Comparison of ENCODE assay signal across 1 cellular context in the genomic region with DNA sequence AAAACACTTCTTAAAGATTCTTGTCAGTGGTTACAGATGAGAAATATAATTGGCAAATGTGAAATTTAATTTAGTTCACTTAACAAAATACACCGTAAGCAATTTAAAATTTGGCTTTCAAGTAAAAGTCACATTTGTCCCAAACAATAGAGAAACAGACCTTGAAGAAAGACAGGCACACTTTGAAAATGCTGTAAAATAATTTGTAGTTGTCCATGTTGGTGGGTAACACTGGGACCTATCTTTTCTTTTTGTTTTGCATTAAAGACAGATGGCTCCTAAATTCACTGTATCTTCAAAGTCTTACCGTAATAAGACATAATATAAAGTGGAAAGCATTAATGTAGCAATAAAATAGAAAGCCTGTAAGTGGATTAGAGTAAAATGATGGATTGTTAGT.
TF ChIP-seq lines count a peak whose summit lies in the region.

No MANE protein-coding gene starts in this region.

TF ChIP-seq in IMR-90, 13 proteins besides CTCF, POLR2A, EP300 and RAD21 (continued from another document):
- TF ChIP-seq, protein P1, sequence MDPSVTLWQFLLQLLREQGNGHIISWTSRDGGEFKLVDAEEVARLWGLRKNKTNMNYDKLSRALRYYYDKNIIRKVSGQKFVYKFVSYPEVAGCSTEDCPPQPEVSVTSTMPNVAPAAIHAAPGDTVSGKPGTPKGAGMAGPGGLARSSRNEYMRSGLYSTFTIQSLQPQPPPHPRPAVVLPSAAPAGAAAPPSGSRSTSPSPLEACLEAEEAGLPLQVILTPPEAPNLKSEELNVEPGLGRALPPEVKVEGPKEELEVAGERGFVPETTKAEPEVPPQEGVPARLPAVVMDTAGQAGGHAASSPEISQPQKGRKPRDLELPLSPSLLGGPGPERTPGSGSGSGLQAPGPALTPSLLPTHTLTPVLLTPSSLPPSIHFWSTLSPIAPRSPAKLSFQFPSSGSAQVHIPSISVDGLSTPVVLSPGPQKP (IDR thresholded peaks at IDR 0.05; ENCODE audit: borderline replicate concordance, low read depth, low read length), result no peak
- TF ChIP-seq CEBPB (IDR thresholded peaks at IDR 0.05; ENCODE audit: low read depth, low read length) (no peak), FOS (IDR thresholded peaks at IDR 0.05; ENCODE audit: low read depth, low read length) (no peak), MXI1 (IDR thresholded peaks at IDR 0.05; ENCODE audit: borderline replicate concordance, low read depth, low read length) (no peak), BHLHE40 (IDR thresholded peaks at IDR 0.05; ENCODE audit: low read depth, low read length) (no peak), CHD1 (IDR thresholded peaks at IDR 0.05; ENCODE audit: low read depth, low read length) (no peak), NFE2L2 (IDR thresholded peaks at IDR 0.05; ENCODE audit: low read depth, low read length) (no peak), RCOR1 (IDR thresholded peaks at IDR 0.05; ENCODE audit: insufficient replicate concordance, low read length) (no peak), RFX5 (IDR thresholded peaks at IDR 0.05; ENCODE audit: low read depth, low read length) (no peak), MAFK (IDR thresholded peaks at IDR 0.05; ENCODE audit: low read depth, low read length) (no peak)
- TF ChIP-seq, protein P2, sequence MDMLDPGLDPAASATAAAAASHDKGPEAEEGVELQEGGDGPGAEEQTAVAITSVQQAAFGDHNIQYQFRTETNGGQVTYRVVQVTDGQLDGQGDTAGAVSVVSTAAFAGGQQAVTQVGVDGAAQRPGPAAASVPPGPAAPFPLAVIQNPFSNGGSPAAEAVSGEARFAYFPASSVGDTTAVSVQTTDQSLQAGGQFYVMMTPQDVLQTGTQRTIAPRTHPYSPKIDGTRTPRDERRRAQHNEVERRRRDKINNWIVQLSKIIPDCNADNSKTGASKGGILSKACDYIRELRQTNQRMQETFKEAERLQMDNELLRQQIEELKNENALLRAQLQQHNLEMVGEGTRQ (IDR thresholded peaks at IDR 0.05; ENCODE audit: low read depth, low read length), result no peak
